18 cellular contexts compared by ENCODE assay signal in the genomic region with DNA sequence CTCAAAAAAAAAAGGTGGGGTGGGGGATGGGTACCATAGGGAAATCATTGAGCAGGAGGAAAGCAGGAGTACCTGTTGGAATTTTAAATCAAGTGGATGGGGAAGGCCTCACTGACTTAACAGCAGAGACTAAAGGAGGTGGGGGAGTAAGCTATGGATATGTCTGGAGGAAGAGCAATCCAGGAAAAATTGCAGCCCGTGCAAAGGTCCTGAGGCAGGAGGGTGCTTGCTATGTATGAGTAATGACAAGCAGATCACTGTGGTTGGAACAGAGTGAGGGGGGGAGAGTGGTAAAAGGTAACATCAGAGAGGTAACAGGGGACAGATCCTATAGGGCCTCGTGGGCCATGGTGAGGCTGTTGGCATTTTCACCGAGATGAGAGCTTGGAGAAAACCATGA. TPM values are rescaled to one million over a fixed set of nuclear protein-coding genes. Genes with fewer than 3 reads are reported as not detected.
"Had no signal": no experiment of that assay in that cellular context is flagged by ENCODE, and none has a peak within 500 bp of the region (broad histone marks: within the 10 kb centered on the region; RNA-seq: fewer than 3 reads in every experiment).

No MANE protein-coding gene starts in this region.

- DNase-seq: dorsolateral prefrontal cortex; endodermal cell; left colon; lower lobe of right lung; ovary; sigmoid colon; stimulated activated CD4-positive, alpha-beta T cell treated with anti-CD3 and anti-CD28 coated beads, Interleukin-1b, Interleukin-23, amount 100 ng/mL, for 48 hours; stimulated activated naive B cell treated with anti-CD40 and anti-IgM and Interleukin-4, amounts not matched to agents 10 μg/mL and 1 μg/mL and 100 μg/mL, for 72 hours; substantia nigra; SW 1271; T-helper 9 cell; uterus had no signal

- H3K4me3 Mint-ChIP-seq: activated naive CD8-positive, alpha-beta T cell; activated T-helper 1 cell treated with anti-CD3 and anti-CD28 coated beads, Interleukin-12 subunit alpha, Interleukin-12 subunit beta, Interleukin-2, Interleukin-4 antibody, amounts not matched to agents 30 ng/mL and 10 ng/mL and 1 ng/mL, durations not matched to agents 14 hours and 24 hours and 36 hours; endodermal cell; mesothelial cell of epicardium; neural progenitor cell; stimulated activated naive B cell treated with anti-CD40 and anti-IgM and Interleukin-4, amounts not matched to agents 10 μg/mL and 1 μg/mL and 100 μg/mL, for 72 hours had no signal

- ATAC-seq: gastroesophageal sphincter; left colon; lower lobe of right lung; stimulated activated naive B cell treated with anti-CD40 and anti-IgM and Interleukin-4, amounts not matched to agents 10 μg/mL and 1 μg/mL and 100 μg/mL, for 72 hours had no signal

- H3K27me3 Mint-ChIP-seq: activated naive CD8-positive, alpha-beta T cell; stimulated activated naive B cell treated with anti-CD40 and anti-IgM and Interleukin-4, amounts not matched to agents 10 μg/mL and 1 μg/mL and 100 μg/mL, for 72 hours had no signal

- H3K9me3 Mint-ChIP-seq: activated T-helper 1 cell treated with anti-CD3 and anti-CD28 coated beads, Interleukin-12 subunit alpha, Interleukin-12 subunit beta, Interleukin-2, Interleukin-4 antibody, amounts not matched to agents 30 ng/mL and 10 ng/mL and 1 ng/mL, durations not matched to agents 14 hours and 24 hours and 36 hours; stimulated activated naive B cell treated with anti-CD40 and anti-IgM and Interleukin-4, amounts not matched to agents 10 μg/mL and 1 μg/mL and 100 μg/mL, for 72 hours had no signal

- H3K27ac Mint-ChIP-seq: activated naive CD8-positive, alpha-beta T cell; activated T-helper 1 cell treated with anti-CD3 and anti-CD28 coated beads, Interleukin-12 subunit alpha, Interleukin-12 subunit beta, Interleukin-2, Interleukin-4 antibody, amounts not matched to agents 30 ng/mL and 10 ng/mL and 1 ng/mL, durations not matched to agents 14 hours and 24 hours and 36 hours; endodermal cell; mesothelial cell of epicardium; neural progenitor cell; stimulated activated naive B cell treated with anti-CD40 and anti-IgM and Interleukin-4, amounts not matched to agents 10 μg/mL and 1 μg/mL and 100 μg/mL, for 72 hours had no signal

RNA-seq across cellular contexts. Expression of gene SLC38A5, which starts 10.1 kb away (rescaled TPM):
- total RNA-seq: SK-MEL-5 had no signal
